Comparison of ENCODE assay signal across 15 cellular contexts in genomic region chr17:5758651-5759050, GRCh38.
DNase-seq lines count a peak whose midpoint lies in the region; FAIRE-seq and TF ChIP-seq lines count a peak whose summit lies in the region.
"Had no signal": no experiment of that assay in that cellular context is flagged by ENCODE, and none has a peak within 500 bp of the region (broad histone marks: within the 10 kb centered on the region; RNA-seq: fewer than 3 reads in every experiment).

No MANE protein-coding gene starts in this region.

- H3K79me2 ChIP-seq in MM.1S (ENCODE audit: low read length) = no peaks in the 10 kb centered on the region

- DNase-seq in NCI-H526 (lab: John Stamatoyannopoulos, UW) (peak; percentile 15 to 29), NCI-H526 treated with DMSO at 0.1 percent for 48 hours (lab: John Stamatoyannopoulos, UW) (no peak), MM.1S (peak; percentile 24), bronchial epithelial cell (ENCODE audit: low read depth) (peak; percentile 53), lung microvascular endothelial cell (ENCODE audit: low read depth in 2 of 2) (peak; percentile 49 to 82), COLO668 (lab: John Stamatoyannopoulos, UW; ENCODE audit: unreplicated experiment) (no peak), tibial nerve (ENCODE audit: low spot score in 2 of 2) (no peak), SKM-1 treated with dmso at 0.1 percent for 144 hours (lab: John Stamatoyannopoulos, UW; ENCODE audit: unreplicated experiment) (no peak)
- DNase-seq: glutamatergic neuron; NCI-H187 treated with DMSO at 0.1 percent for 48 hours; SIG-M5; sigmoid colon; stimulated activated CD8-positive, alpha-beta memory T cell treated with anti-CD3 and anti-CD28 coated beads, Interleukin-4, amount 100 ng/mL, for 48 hours had no signal

- H4K20me1 ChIP-seq in MM.1S (ENCODE audit: insufficient read depth, low read length) = no peaks in the 10 kb centered on the region

- TF ChIP-seq EP300 in tibial nerve (IDR thresholded peaks at IDR 0.05) = no peak

- no peak overlapping the region for H3K4me2 ChIP-seq in MM.1S (ENCODE audit: low read depth, low read length)

- H3K4me3 ChIP-seq in MM.1S (ENCODE audit: low read length) = no peak overlapping the region
- no peak overlapping the region for H3K4me3 ChIP-seq in bronchial epithelial cell (ENCODE audit: low read depth, low read length)
- no peak overlapping the region for H3K4me3 ChIP-seq in tibial nerve
- H3K4me3 ChIP-seq: ascending aorta, sigmoid colon had no signal

- no peaks in the 10 kb centered on the region; the same call in 1 of the 2 replicates for H3K27me3 ChIP-seq in MM.1S (replicated peaks; ENCODE audit: insufficient read depth, low read length)
- H3K27me3 ChIP-seq in bronchial epithelial cell (ENCODE audit: control insufficient read depth, insufficient read depth, low read length) = peaks cover 8% of the 10 kb centered on the region
- H3K27me3 ChIP-seq in tibial nerve = no peaks in the 10 kb centered on the region
- H3K27me3 ChIP-seq: ascending aorta had no signal

- H3K9me3 ChIP-seq in MM.1S (replicated peaks; ENCODE audit: insufficient read depth, low read length) (no peaks in the 10 kb centered on the region), tibial nerve (no peaks in the 10 kb centered on the region)
- H3K9me3 ChIP-seq: ascending aorta, sigmoid colon had no signal

- TF ChIP-seq CTCF in MM.1S (IDR thresholded peaks at IDR 0.05; ENCODE audit: low read length) (no peak), bronchial epithelial cell (IDR thresholded peaks at IDR 0.05; ENCODE audit: insufficient read depth, low read length, severe bottlenecking) (no peak), tibial nerve (IDR thresholded peaks at IDR 0.05) (no peak)

- no peaks in the 10 kb centered on the region for H3F3A ChIP-seq in MM.1S (ENCODE audit: insufficient read depth, low read length)

- TF ChIP-seq POLR2A in tibial nerve (IDR thresholded peaks at IDR 0.05) = no peak

- H3K9me2 ChIP-seq in MM.1S (replicated peaks; ENCODE audit: insufficient read depth, low read length) = no peaks in the 10 kb centered on the region

- H3K36me3 ChIP-seq in MM.1S (replicated peaks; ENCODE audit: insufficient read depth, low read length) (no peaks in the 10 kb centered on the region), bronchial epithelial cell (ENCODE audit: control insufficient read depth, insufficient read depth, low read length) (no peaks in the 10 kb centered on the region), tibial nerve (no peaks in the 10 kb centered on the region)
- H3K36me3 ChIP-seq: ascending aorta, sigmoid colon had no signal

- peak; percentile 28 for FAIRE-seq in bronchial epithelial cell (lab: Jason Lieb, UNC)

- H2AFZ ChIP-seq in MM.1S (ENCODE audit: low read length) = no peak overlapping the region

- no peak overlapping the region for H3K9ac ChIP-seq in MM.1S (ENCODE audit: low read length)

- H3K27ac ChIP-seq in MM.1S (ENCODE audit: low read length) (no peak overlapping the region), tibial nerve (no peak overlapping the region)
- H3K27ac ChIP-seq: ascending aorta, HL-60, sigmoid colon had no signal

- H3K4me1 ChIP-seq in MM.1S (ENCODE audit: low read length) (no peaks in the 10 kb centered on the region), tibial nerve (no peaks in the 10 kb centered on the region)
- H3K4me1 ChIP-seq: ascending aorta, sigmoid colon had no signal

Comparison
In these comparisons a context has a peak if more than half of its experiments do, and no peak if none do; other contexts are left out.
1. DNase-seq: peak in NCI-H526 (2 of 2), MM.1S (single experiment), bronchial epithelial cell (single experiment) and lung microvascular endothelial cell (2 of 2); none in NCI-H526 treated with DMSO at 0.1 percent for 48 hours (single experiment), COLO668 (single experiment), tibial nerve (0 of 2) and SKM-1 treated with dmso at 0.1 percent for 144 hours (single experiment).